Comparison of ENCODE assay signal across 1 cellular context in the genomic region with DNA sequence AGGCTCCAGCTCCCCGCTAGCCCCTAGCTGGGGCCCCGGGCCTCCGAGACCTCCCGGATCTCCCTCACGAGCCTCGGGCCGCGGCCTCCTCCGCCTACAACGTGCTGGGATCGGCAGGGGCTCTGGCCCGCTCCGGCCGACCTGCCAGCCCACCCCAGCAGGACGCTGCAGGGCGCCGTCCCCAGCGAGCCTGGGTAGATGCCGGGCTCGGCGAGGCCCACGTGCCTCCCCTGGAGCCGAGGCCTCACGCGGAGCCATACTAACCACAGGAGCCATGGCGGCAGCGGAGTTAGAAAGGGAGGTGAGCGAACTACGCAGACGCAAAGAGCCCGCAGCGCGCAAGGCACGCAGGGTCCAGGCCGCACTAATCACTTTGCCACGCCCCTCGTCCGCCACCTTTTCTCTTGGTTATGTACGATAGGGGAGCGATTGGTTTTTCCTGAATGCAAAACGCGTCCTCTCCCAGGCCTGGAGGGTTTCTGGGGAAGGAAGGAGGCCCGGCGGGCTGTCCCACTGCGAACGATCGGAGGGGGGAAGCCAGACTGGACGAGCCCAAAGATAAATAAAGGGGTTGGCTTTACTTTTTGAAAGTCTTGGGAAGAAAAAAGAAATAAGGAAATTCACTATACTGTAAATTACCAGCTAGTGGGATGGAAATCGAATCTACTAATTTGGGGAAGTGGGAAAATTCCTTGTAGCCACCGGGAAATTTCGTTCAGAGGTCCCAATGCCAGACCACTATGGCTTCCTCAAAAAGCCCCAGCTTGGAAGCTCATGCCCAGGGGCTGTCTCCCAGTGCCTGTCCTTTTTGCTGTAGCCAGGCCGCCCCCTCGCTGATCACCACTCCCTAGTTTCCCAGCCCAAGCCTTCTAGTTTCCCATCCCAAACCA.
TF ChIP-seq lines count a peak whose summit lies in the region.

A gene (minus strand): TSS at position 298 of the 890 bp plus-strand sequence. CDS start 22 bp downstream, at position 276.

TF ChIP-seq in GM12878, 131 proteins besides CTCF, POLR2A, EP300 and RAD21 (continued from another document and continues in another):
- TF ChIP-seq, protein P1, sequence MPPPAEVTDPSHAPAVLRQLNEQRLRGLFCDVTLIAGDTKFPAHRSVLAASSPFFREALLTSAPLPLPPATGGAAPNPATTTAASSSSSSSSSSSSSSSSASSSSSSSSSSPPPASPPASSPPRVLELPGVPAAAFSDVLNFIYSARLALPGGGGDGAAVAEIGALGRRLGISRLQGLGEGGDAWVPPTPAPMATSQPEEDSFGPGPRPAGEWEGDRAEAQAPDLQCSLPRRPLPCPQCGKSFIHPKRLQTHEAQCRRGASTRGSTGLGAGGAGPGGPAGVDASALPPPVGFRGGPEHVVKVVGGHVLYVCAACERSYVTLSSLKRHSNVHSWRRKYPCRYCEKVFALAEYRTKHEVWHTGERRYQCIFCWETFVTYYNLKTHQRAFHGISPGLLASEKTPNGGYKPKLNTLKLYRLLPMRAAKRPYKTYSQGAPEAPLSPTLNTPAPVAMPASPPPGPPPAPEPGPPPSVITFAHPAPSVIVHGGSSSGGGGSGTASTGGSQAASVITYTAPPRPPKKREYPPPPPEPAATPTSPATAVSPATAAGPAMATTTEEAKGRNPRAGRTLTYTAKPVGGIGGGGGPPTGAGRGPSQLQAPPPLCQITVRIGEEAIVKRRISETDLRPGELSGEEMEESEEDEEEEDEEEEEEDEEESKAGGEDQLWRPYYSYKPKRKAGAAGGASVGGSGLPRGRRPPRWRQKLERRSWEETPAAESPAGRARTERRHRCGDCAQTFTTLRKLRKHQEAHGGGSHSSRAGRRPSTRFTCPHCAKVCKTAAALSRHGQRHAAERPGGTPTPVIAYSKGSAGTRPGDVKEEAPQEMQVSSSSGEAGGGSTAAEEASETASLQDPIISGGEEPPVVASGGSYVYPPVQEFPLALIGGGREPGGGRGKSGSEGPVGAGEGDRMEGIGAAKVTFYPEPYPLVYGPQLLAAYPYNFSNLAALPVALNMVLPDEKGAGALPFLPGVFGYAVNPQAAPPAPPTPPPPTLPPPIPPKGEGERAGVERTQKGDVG (CRISPR knock-in tag; IDR thresholded peaks at IDR 0.05), result no peak
- TF ChIP-seq KDM1A (IDR thresholded peaks at IDR 0.05; ENCODE audit: borderline replicate concordance) (no peak), SMC3 (IDR thresholded peaks at IDR 0.05; ENCODE audit: borderline replicate concordance, low read length) (no peak), NFYA (IDR thresholded peaks at IDR 0.05; ENCODE audit: borderline replicate concordance, low read depth, low read length) (no peak), POU2F2 (IDR thresholded peaks at IDR 0.05; ENCODE audit: borderline replicate concordance, low read depth, low read length) (peak; percentile 97), WRNIP1 (IDR thresholded peaks at IDR 0.05; ENCODE audit: borderline replicate concordance, low read depth, low read length) (peak; percentile 51; the same call in 1 of the 2 replicates), CREB1 (IDR thresholded peaks at IDR 0.05; ENCODE audit: low read depth) (peak; percentile 69), ZNF24 (IDR thresholded peaks at IDR 0.05) (no peak), ZZZ3 (IDR thresholded peaks at IDR 0.05; ENCODE audit: control insufficient read depth, insufficient read length, low read depth) (no peak), TCF3 (IDR thresholded peaks at IDR 0.05; ENCODE audit: borderline replicate concordance, insufficient read depth, low read depth, low read length) (0 out of 2 replicates have a peak, but pooled peaks have one; percentile 72), GABPA (IDR thresholded peaks at IDR 0.05; ENCODE audit: low read depth) (no peak), ESRRA (IDR thresholded peaks at IDR 0.05; ENCODE audit: low read length) (0 out of 2 replicates have a peak, but pooled peaks have one; percentile 22), TAF1 (IDR thresholded peaks at IDR 0.05; ENCODE audit: borderline replicate concordance, low read depth, low read length) (peak; percentile 97), HCFC1 (IDR thresholded peaks at IDR 0.05; ENCODE audit: low read length) (peak; percentile 80), SRF (IDR thresholded peaks at IDR 0.05; ENCODE audit: low read depth in 2 of 2, low read length in 2 of 2) (peak; percentile 71 to 99; a peak in 3 of 4 replicates), SREBF1 (IDR thresholded peaks at IDR 0.05; ENCODE audit: low read length) (peak; percentile 97), TBL1XR1 (IDR thresholded peaks at IDR 0.05; ENCODE audit: low read depth, low read length) (no peak; the same call in 1 of the 2 replicates), CBFB (IDR thresholded peaks at IDR 0.05; ENCODE audit: low read depth) (peak; percentile 83), YBX1 (IDR thresholded peaks at IDR 0.05) (no peak), YY1 (IDR thresholded peaks at IDR 0.05; ENCODE audit: low read depth, low read length) (peak; percentile 96), POLR2AphosphoS5 (IDR thresholded peaks at IDR 0.05; ENCODE audit: low read length) (peak; percentile 93), CEBPB (IDR thresholded peaks at IDR 0.05; ENCODE audit: borderline replicate concordance in 1 of 2, low read depth in 2 of 2, low read length in 2 of 2) (no peak), MTA3 (IDR thresholded peaks at IDR 0.05; ENCODE audit: borderline replicate concordance, low read length) (no peak), RELA (IDR thresholded peaks at IDR 0.05; ENCODE audit: borderline replicate concordance, partially characterized antibody) (peak; percentile 87), SMAD5 (IDR thresholded peaks at IDR 0.05; ENCODE audit: low read depth) (peak; percentile 63), MEF2B (IDR thresholded peaks at IDR 0.05; ENCODE audit: partially characterized antibody, poor library complexity, severe bottlenecking) (peak; percentile 44), HDGF (IDR thresholded peaks at IDR 0.05) (peak; percentile 71; the same call in 1 of the 2 replicates), NFXL1 (IDR thresholded peaks at IDR 0.05; ENCODE audit: borderline replicate concordance) (no peak), BACH1 (IDR thresholded peaks at IDR 0.05; ENCODE audit: borderline replicate concordance) (peak; percentile 53; the same call in 1 of the 2 replicates), ZSCAN29 (IDR thresholded peaks at IDR 0.05) (no peak), MEF2A (IDR thresholded peaks at IDR 0.05; ENCODE audit: insufficient read depth, low read depth, low read length) (0 out of 2 replicates have a peak, but pooled peaks have one; percentile 37), STAT1 (conservative IDR thresholded peaks at IDR 0.05) (no peak; the same call in 1 of the 2 replicates), RFX5 (IDR thresholded peaks at IDR 0.05; ENCODE audit: low read depth, low read length) (peak; percentile 47; the same call in 1 of the 2 replicates), EGR1 (IDR thresholded peaks at IDR 0.05; ENCODE audit: borderline replicate concordance in 1 of 2, low read depth in 2 of 2, low read length in 2 of 2) (peak; percentile 77 to 89), JUNB (IDR thresholded peaks at IDR 0.05) (no peak; the same call in 1 of the 2 replicates), CHD1 (IDR thresholded peaks at IDR 0.05; ENCODE audit: low read depth, low read length) (peak; percentile 98), ZBED1 (IDR thresholded peaks at IDR 0.05; ENCODE audit: borderline replicate concordance) (no peak), IKZF1 (conservative IDR thresholded peaks at IDR 0.05) (peak; percentile 93), CHD4 (IDR thresholded peaks at IDR 0.05) (no peak), SUZ12 (IDR thresholded peaks at IDR 0.05; ENCODE audit: unreplicated experiment) (no peak)
- TF ChIP-seq, protein P2, sequence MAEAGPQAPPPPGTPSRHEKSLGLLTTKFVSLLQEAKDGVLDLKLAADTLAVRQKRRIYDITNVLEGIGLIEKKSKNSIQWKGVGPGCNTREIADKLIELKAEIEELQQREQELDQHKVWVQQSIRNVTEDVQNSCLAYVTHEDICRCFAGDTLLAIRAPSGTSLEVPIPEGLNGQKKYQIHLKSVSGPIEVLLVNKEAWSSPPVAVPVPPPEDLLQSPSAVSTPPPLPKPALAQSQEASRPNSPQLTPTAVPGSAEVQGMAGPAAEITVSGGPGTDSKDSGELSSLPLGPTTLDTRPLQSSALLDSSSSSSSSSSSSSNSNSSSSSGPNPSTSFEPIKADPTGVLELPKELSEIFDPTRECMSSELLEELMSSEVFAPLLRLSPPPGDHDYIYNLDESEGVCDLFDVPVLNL (IDR thresholded peaks at IDR 0.05; ENCODE audit: low read depth, low read length), result 0 out of 2 replicates have a peak, but pooled peaks have one; percentile 12
- TF ChIP-seq, protein P3, sequence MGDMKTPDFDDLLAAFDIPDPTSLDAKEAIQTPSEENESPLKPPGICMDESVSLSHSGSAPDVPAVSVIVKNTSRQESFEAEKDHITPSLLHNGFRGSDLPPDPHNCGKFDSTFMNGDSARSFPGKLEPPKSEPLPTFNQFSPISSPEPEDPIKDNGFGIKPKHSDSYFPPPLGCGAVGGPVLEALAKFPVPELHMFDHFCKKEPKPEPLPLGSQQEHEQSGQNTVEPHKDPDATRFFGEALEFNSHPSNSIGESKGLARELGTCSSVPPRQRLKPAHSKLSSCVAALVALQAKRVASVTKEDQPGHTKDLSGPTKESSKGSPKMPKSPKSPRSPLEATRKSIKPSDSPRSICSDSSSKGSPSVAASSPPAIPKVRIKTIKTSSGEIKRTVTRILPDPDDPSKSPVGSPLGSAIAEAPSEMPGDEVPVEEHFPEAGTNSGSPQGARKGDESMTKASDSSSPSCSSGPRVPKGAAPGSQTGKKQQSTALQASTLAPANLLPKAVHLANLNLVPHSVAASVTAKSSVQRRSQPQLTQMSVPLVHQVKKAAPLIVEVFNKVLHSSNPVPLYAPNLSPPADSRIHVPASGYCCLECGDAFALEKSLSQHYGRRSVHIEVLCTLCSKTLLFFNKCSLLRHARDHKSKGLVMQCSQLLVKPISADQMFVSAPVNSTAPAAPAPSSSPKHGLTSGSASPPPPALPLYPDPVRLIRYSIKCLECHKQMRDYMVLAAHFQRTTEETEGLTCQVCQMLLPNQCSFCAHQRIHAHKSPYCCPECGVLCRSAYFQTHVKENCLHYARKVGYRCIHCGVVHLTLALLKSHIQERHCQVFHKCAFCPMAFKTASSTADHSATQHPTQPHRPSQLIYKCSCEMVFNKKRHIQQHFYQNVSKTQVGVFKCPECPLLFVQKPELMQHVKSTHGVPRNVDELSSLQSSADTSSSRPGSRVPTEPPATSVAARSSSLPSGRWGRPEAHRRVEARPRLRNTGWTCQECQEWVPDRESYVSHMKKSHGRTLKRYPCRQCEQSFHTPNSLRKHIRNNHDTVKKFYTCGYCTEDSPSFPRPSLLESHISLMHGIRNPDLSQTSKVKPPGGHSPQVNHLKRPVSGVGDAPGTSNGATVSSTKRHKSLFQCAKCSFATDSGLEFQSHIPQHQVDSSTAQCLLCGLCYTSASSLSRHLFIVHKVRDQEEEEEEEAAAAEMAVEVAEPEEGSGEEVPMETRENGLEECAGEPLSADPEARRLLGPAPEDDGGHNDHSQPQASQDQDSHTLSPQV (IDR thresholded peaks at IDR 0.05), result no peak
- TF ChIP-seq, protein P4, sequence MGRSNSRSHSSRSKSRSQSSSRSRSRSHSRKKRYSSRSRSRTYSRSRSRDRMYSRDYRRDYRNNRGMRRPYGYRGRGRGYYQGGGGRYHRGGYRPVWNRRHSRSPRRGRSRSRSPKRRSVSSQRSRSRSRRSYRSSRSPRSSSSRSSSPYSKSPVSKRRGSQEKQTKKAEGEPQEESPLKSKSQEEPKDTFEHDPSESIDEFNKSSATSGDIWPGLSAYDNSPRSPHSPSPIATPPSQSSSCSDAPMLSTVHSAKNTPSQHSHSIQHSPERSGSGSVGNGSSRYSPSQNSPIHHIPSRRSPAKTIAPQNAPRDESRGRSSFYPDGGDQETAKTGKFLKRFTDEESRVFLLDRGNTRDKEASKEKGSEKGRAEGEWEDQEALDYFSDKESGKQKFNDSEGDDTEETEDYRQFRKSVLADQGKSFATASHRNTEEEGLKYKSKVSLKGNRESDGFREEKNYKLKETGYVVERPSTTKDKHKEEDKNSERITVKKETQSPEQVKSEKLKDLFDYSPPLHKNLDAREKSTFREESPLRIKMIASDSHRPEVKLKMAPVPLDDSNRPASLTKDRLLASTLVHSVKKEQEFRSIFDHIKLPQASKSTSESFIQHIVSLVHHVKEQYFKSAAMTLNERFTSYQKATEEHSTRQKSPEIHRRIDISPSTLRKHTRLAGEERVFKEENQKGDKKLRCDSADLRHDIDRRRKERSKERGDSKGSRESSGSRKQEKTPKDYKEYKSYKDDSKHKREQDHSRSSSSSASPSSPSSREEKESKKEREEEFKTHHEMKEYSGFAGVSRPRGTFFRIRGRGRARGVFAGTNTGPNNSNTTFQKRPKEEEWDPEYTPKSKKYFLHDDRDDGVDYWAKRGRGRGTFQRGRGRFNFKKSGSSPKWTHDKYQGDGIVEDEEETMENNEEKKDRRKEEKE (IDR thresholded peaks at IDR 0.05), result peak; percentile 89
- TF ChIP-seq, protein P5, sequence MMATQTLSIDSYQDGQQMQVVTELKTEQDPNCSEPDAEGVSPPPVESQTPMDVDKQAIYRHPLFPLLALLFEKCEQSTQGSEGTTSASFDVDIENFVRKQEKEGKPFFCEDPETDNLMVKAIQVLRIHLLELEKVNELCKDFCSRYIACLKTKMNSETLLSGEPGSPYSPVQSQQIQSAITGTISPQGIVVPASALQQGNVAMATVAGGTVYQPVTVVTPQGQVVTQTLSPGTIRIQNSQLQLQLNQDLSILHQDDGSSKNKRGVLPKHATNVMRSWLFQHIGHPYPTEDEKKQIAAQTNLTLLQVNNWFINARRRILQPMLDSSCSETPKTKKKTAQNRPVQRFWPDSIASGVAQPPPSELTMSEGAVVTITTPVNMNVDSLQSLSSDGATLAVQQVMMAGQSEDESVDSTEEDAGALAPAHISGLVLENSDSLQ (IDR thresholded peaks at IDR 0.05), result peak; percentile 69
- TF ChIP-seq, protein P6, sequence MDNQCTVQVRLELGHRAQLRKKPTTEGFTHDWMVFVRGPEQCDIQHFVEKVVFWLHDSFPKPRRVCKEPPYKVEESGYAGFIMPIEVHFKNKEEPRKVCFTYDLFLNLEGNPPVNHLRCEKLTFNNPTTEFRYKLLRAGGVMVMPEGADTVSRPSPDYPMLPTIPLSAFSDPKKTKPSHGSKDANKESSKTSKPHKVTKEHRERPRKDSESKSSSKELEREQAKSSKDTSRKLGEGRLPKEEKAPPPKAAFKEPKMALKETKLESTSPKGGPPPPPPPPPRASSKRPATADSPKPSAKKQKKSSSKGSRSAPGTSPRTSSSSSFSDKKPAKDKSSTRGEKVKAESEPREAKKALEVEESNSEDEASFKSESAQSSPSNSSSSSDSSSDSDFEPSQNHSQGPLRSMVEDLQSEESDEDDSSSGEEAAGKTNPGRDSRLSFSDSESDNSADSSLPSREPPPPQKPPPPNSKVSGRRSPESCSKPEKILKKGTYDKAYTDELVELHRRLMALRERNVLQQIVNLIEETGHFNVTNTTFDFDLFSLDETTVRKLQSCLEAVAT (IDR thresholded peaks at IDR 0.05), result peak; percentile 100
- TF ChIP-seq, protein P7, sequence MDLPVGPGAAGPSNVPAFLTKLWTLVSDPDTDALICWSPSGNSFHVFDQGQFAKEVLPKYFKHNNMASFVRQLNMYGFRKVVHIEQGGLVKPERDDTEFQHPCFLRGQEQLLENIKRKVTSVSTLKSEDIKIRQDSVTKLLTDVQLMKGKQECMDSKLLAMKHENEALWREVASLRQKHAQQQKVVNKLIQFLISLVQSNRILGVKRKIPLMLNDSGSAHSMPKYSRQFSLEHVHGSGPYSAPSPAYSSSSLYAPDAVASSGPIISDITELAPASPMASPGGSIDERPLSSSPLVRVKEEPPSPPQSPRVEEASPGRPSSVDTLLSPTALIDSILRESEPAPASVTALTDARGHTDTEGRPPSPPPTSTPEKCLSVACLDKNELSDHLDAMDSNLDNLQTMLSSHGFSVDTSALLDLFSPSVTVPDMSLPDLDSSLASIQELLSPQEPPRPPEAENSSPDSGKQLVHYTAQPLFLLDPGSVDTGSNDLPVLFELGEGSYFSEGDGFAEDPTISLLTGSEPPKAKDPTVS (IDR thresholded peaks at IDR 0.05; ENCODE audit: low read depth, low read length), result no peak
